In the genomic region with DNA sequence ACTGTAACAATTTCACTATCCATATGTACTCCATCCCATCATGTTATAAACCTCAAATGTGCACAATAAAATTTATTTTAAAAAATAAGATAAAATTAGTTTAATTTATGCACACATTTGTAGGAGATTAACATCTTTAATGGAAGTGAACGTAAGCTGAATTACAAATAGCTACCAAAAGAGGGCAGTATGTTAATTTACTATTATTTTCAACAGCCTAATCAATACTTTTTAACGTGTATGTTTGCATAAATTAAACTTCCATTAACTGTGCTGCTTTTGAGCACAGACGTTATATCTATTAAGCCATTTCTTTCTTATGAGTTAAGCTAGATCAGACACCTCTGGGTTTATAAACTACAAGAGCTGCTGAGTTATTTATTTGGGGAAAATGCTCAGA, we compare ENCODE assay signal across 9 cellular contexts. TPM values are rescaled to one million over a fixed set of nuclear protein-coding genes. Genes with fewer than 3 reads are reported as not detected.
DNase-seq lines count a peak whose midpoint lies in the region; ATAC-seq and TF ChIP-seq lines count a peak whose summit lies in the region.
"Had no signal": no experiment of that assay in that cellular context is flagged by ENCODE, and none has a peak within 500 bp of the region (broad histone marks: within the 10 kb centered on the region; RNA-seq: fewer than 3 reads in every experiment).

No MANE protein-coding gene starts in this region.

- no peak overlapping the region for H2BK15ac ChIP-seq in neuronal stem cell (ENCODE audit: low read length)

- no peak overlapping the region for H2AFZ ChIP-seq in neuronal stem cell (ENCODE audit: low read length)

- H3K9me3 ChIP-seq in heart right ventricle (no peaks in the 10 kb centered on the region), Peyer's patch (no peaks in the 10 kb centered on the region), upper lobe of right lung (no peaks in the 10 kb centered on the region), neuronal stem cell (replicated peaks in 1 of 2; ENCODE audit: control insufficient read depth in 2 of 2, insufficient read depth in 1 of 2, low read depth in 1 of 2, low read length in 2 of 2) (no peaks in the 10 kb centered on the region)

- H2BK5ac ChIP-seq in neuronal stem cell (ENCODE audit: low read length): no peak overlapping the region

- no peak overlapping the region for H4K8ac ChIP-seq in neuronal stem cell (ENCODE audit: low read depth, low read length)

- H3K27ac ChIP-seq in heart right ventricle (no peak overlapping the region), Peyer's patch (no peak overlapping the region), upper lobe of right lung (no peak overlapping the region), neuronal stem cell (replicated peaks; ENCODE audit: low read length) (no peak overlapping the region)

- no peak for TF ChIP-seq POLR2A in Peyer's patch (IDR thresholded peaks at IDR 0.05)

- H3K36me3 ChIP-seq in heart right ventricle (no peaks in the 10 kb centered on the region), Peyer's patch (no peaks in the 10 kb centered on the region), upper lobe of right lung (no peaks in the 10 kb centered on the region), neuronal stem cell (replicated peaks in 1 of 2; ENCODE audit: control insufficient read depth in 2 of 2, insufficient read depth in 2 of 2, low read length in 2 of 2) (no peaks in the 10 kb centered on the region)

- H3K4me1 ChIP-seq in heart right ventricle (no peaks in the 10 kb centered on the region), Peyer's patch (no peaks in the 10 kb centered on the region), upper lobe of right lung (no peaks in the 10 kb centered on the region), neuronal stem cell (ENCODE audit: control insufficient read depth in 2 of 2, insufficient read depth in 1 of 2, low read depth in 1 of 2, low read length in 2 of 2) (no peaks in the 10 kb centered on the region)

- H2AK5ac ChIP-seq in neuronal stem cell (ENCODE audit: low read depth, low read length): no peak overlapping the region

- no peak overlapping the region for H3K9ac ChIP-seq in neuronal stem cell (ENCODE audit: low read depth, low read length, poor library complexity)

- peak in 5 of 9 donors; percentile 33 to 45 (median 38) for TF ChIP-seq CTCF in heart right ventricle (IDR thresholded peaks at IDR 0.05)
- peak in 4 of 6 experiments; percentile 9 to 22 (median 14) for TF ChIP-seq CTCF in Peyer's patch (IDR thresholded peaks at IDR 0.05)
- peak; percentile 21 for TF ChIP-seq CTCF in fibroblast of villous mesenchyme (IDR thresholded peaks at IDR 0.05; ENCODE audit: insufficient read depth, low read depth, low read length)
- peak; percentile 28 for TF ChIP-seq CTCF in upper lobe of right lung (IDR thresholded peaks at IDR 0.05)

- no peak overlapping the region for H3K14ac ChIP-seq in neuronal stem cell (ENCODE audit: low read length)

- ATAC-seq in heart right ventricle (no peak), Right ventricle myocardium inferior (no peak), upper lobe of right lung (no peak)

- H2BK12ac ChIP-seq in neuronal stem cell (ENCODE audit: low read length): no peak overlapping the region

- H4K91ac ChIP-seq in neuronal stem cell (ENCODE audit: low read depth, low read length, poor library complexity): no peak overlapping the region

- no peaks in the 10 kb centered on the region for H3K27me3 ChIP-seq in heart right ventricle
- H3K27me3 ChIP-seq in Peyer's patch: no peaks in the 10 kb centered on the region
- no peaks in the 10 kb centered on the region for H3K27me3 ChIP-seq in upper lobe of right lung
- no peaks in the 10 kb centered on the region for H3K27me3 ChIP-seq in neuronal stem cell (ENCODE audit: control insufficient read depth in 3 of 3, insufficient read depth in 3 of 3, low read depth in 1 of 3, low read length in 3 of 3)

- H3K4me3 ChIP-seq in heart right ventricle: no peak overlapping the region
- no peak overlapping the region for H3K4me3 ChIP-seq in Peyer's patch
- no peak overlapping the region for H3K4me3 ChIP-seq in fibroblast of villous mesenchyme (ENCODE audit: low read depth, low read length)
- H3K4me3 ChIP-seq in upper lobe of right lung: no peak overlapping the region
- H3K4me3 ChIP-seq in neuronal stem cell (ENCODE audit: low read length in 2 of 2): no peak overlapping the region

- no peak overlapping the region for H3K4ac ChIP-seq in neuronal stem cell (ENCODE audit: low read length)

- no peak overlapping the region for H3K4me2 ChIP-seq in neuronal stem cell (ENCODE audit: insufficient read depth, low read length, poor library complexity, severe bottlenecking)

- no peak overlapping the region for H3K23ac ChIP-seq in neuronal stem cell (ENCODE audit: low read depth, low read length, poor library complexity)

- WGBS in heart right ventricle, 2 donors: 42 to 52% methylated on average over 3 of the region's 3 CpGs
- WGBS in neuronal stem cell (ENCODE audit: extremely low coverage in 2 of 2, insufficient read length in 2 of 2, insufficient replicate concordance in 1 of 2), 2 donors: no CpG with 5 or more reads among the region's 3 CpGs

- DNase-seq in heart right ventricle (no peak), Right ventricle myocardium inferior (ENCODE audit: missing footprints) (no peak), Peyer's patch (no peak), fibroblast of villous mesenchyme (ENCODE audit: low read depth) (no peak), upper lobe of right lung (no peak), nucleus accumbens (lab: John Stamatoyannopoulos, UW) (no peak), neuronal stem cell (ENCODE audit: low spot score) (no peak)
- DNase-seq in stimulated activated CD4-positive, alpha-beta T cell treated with anti-CD3 and anti-CD28 coated beads, Interleukin-4, amount 100 ng/mL, for 4 hours: no peak
- DNase-seq: NCI-H345 had no signal

- H3K79me1 ChIP-seq in neuronal stem cell (ENCODE audit: low read depth, low read length): no peaks in the 10 kb centered on the region

- H2BK120ac ChIP-seq in neuronal stem cell (ENCODE audit: low read depth, low read length): no peak overlapping the region

- intact Hi-C loops in heart right ventricle (cut with DNase I): no loop called here
- intact Hi-C loops in Right ventricle myocardium inferior (cut with DNase I): no loop called here
- intact Hi-C loops in upper lobe of right lung (cut with DNase I): no loop called here

- no peak overlapping the region for H3K18ac ChIP-seq in neuronal stem cell (ENCODE audit: low read length)

RNA-seq across cellular contexts. Expression of gene PHKA2, which starts 56.5 kb away (rescaled TPM):
- total RNA-seq in heart right ventricle (10 to 100 TPM; 21.6 to 53.5 (median 25.3) TPM), Right ventricle myocardium inferior (46.3 TPM), Peyer's patch (10 to 100 TPM; 34.3 to 98.1 (median 63.7) TPM), fibroblast of villous mesenchyme (8.1 and 8.2 TPM in 2 replicates), upper lobe of right lung (25.5 TPM)
- 10 to 100 TPM; 15.6 to 61.1 TPM for polyA plus RNA-seq in heart right ventricle
- polyA plus RNA-seq in neuronal stem cell (2013, experiment 1 of 2): 12.2 TPM
- polyA plus RNA-seq in neuronal stem cell (2013, experiment 2 of 2): 11.6 TPM
